ENCODE assay signal across 8 cellular contexts in genomic region chr1:158113759-158114127, GRCh38.
DNase-seq lines count a peak whose midpoint lies in the region; ATAC-seq and TF ChIP-seq lines count a peak whose summit lies in the region.

No MANE protein-coding gene starts in this region.

- H3K27me3 Mint-ChIP-seq in GM23338 (ENCODE audit: insufficient read depth, low read depth, poor library complexity) (peaks cover 40% of the 10 kb centered on the region), T-helper 17 cell (peaks cover 62% of the 10 kb centered on the region), glutamatergic neuron (ENCODE audit: unreplicated experiment) (no peaks in the 10 kb centered on the region)

- H3K4me3 ChIP-seq in GM23338 (peak overlapping the region; percentile 86), skeletal muscle cell (ENCODE audit: low read depth, low read length) (peak overlapping the region; percentile 50)

- ATAC-seq in GM23338, result peak; percentile 5
- no peak for ATAC-seq in T-helper 17 cell
- ATAC-seq in HG03342 (IDR thresholded peaks at IDR 0.05; ENCODE audit: unreplicated experiment), result no peak
- ATAC-seq in GM21423 (IDR thresholded peaks at IDR 0.05; ENCODE audit: unreplicated experiment), result no peak
- no peak for ATAC-seq in HG02852 (IDR thresholded peaks at IDR 0.05; ENCODE audit: unreplicated experiment)

- H3K9me3 ChIP-seq in T-helper 17 cell (ENCODE audit: control insufficient read depth, low read length, poor library complexity, severe bottlenecking), result no peaks in the 10 kb centered on the region

- H3K36me3 ChIP-seq in GM23338 (ENCODE audit: insufficient read depth), result no peaks in the 10 kb centered on the region

- peaks cover 22% of the 10 kb centered on the region for H3K4me1 Mint-ChIP-seq in GM23338
- H3K4me1 Mint-ChIP-seq in T-helper 17 cell, result peaks cover 24% of the 10 kb centered on the region
- peaks cover 15% of the 10 kb centered on the region for H3K4me1 Mint-ChIP-seq in glutamatergic neuron (ENCODE audit: low read depth, unreplicated experiment)

- no peak for DNase-seq in GM23338 (ENCODE audit: low spot score)
- no peak for DNase-seq in T-helper 17 cell
- no peak for DNase-seq in glutamatergic neuron
- no peak for DNase-seq in skeletal muscle cell (ENCODE audit: low read depth)
- DNase-seq in NCI-H2227 (lab: John Stamatoyannopoulos, UW; ENCODE audit: unreplicated experiment), result no peak

- H3K4me1 ChIP-seq in GM23338 (ENCODE audit: insufficient read depth), result peaks cover 21% of the 10 kb centered on the region

- no peaks in the 10 kb centered on the region for H3K9me2 ChIP-seq in GM23338 (ENCODE audit: insufficient read depth)

- H3K27ac ChIP-seq in GM23338 (ENCODE audit: low read depth), result no peak overlapping the region

- H3K4me2 ChIP-seq in GM23338, result peak overlapping the region; percentile 90

- no peak for TF ChIP-seq CTCF in GM23338 (conservative IDR thresholded peaks at IDR 0.05; ENCODE audit: low read depth in 2 of 2)
- peak; percentile 2 for TF ChIP-seq CTCF in glutamatergic neuron (IDR thresholded peaks at IDR 0.05; ENCODE audit: partially characterized antibody, unreplicated experiment)

- no peaks in the 10 kb centered on the region for H4K20me1 ChIP-seq in GM23338 (replicated peaks; ENCODE audit: insufficient read depth)

- H3K36me3 Mint-ChIP-seq in GM23338 (ENCODE audit: low read depth) (peaks cover 6% of the 10 kb centered on the region), T-helper 17 cell (ENCODE audit: low read depth) (peaks cover 8% of the 10 kb centered on the region), glutamatergic neuron (ENCODE audit: unreplicated experiment) (peaks cover 8% of the 10 kb centered on the region)

- no peak overlapping the region for H3K27ac Mint-ChIP-seq in GM23338
- H3K27ac Mint-ChIP-seq in T-helper 17 cell, result peak overlapping the region; percentile 39
- H3K27ac Mint-ChIP-seq in glutamatergic neuron (ENCODE audit: unreplicated experiment), result no peak overlapping the region

- H2AFZ ChIP-seq in GM23338, result peak overlapping the region; percentile 98

- peaks cover 26% of the 10 kb centered on the region for H3K27me3 ChIP-seq in GM23338 (ENCODE audit: insufficient read depth)

- H3K9me3 Mint-ChIP-seq in GM23338 (peaks cover 3% of the 10 kb centered on the region; the same call in 2 of the 3 replicates), glutamatergic neuron (ENCODE audit: unreplicated experiment) (peaks cover 6% of the 10 kb centered on the region)

- H3K4me3 Mint-ChIP-seq in GM23338 (peak overlapping the region; percentile 70), T-helper 17 cell (peak overlapping the region; percentile 83), glutamatergic neuron (ENCODE audit: unreplicated experiment) (peak overlapping the region; percentile 86)

- H3K79me2 ChIP-seq in GM23338 (replicated peaks; ENCODE audit: insufficient read depth), result no peaks in the 10 kb centered on the region

- peaks cover 14% of the 10 kb centered on the region for H3F3A ChIP-seq in GM23338 (replicated peaks; ENCODE audit: low read depth)

TF ChIP-seq in GM23338, 12 proteins besides CTCF, POLR2A, EP300 and RAD21 (continues in another document):
- TF ChIP-seq EZH2 (IDR thresholded peaks at IDR 0.05; ENCODE audit: low read depth, unreplicated experiment), result no peak
- TF ChIP-seq REST (IDR thresholded peaks at IDR 0.05; ENCODE audit: unreplicated experiment), result no peak
- TF ChIP-seq CREB1 (CRISPR knock-in tag; IDR thresholded peaks at IDR 0.05; ENCODE audit: low read depth), result no peak
- TF ChIP-seq NANOG (IDR thresholded peaks at IDR 0.05; ENCODE audit: borderline replicate concordance), result no peak
- TF ChIP-seq ZNF462 (CRISPR knock-in tag; IDR thresholded peaks at IDR 0.05), result no peak
- TF ChIP-seq ETS1 (IDR thresholded peaks at IDR 0.05), result no peak
